In genomic region chr3:190566043-190566933, GRCh38 we compare ENCODE assay signal across 8 cellular contexts. TPM values are rescaled to one million over a fixed set of nuclear protein-coding genes. Genes with fewer than 3 reads are reported as not detected.
DNase-seq lines count a peak whose midpoint lies in the region; TF ChIP-seq lines count a peak whose summit lies in the region.

No MANE protein-coding gene starts in this region.

- DNase-seq in stimulated activated naive CD4-positive, alpha-beta T cell treated with Interleukin-2 at 50 U/mL for 16 hours (lab: John Stamatoyannopoulos, UW), result peak; percentile 49
- no peak for DNase-seq in stimulated activated naive CD4-positive, alpha-beta T cell (lab: John Stamatoyannopoulos, UW)
- DNase-seq in RWPE1 (ENCODE audit: low spot score), result peak; percentile 93
- peak; percentile 99 for DNase-seq in astrocyte of the spinal cord (ENCODE audit: low read depth, low spot score)
- peak; percentile 25 for DNase-seq in inferior parietal cortex (ENCODE audit: extremely low spot score)
- peak in 3 of 4 experiments; percentile 21 to 64 (median 36) for DNase-seq in stimulated activated CD4-positive, alpha-beta T cell treated with anti-CD3 and anti-CD28 coated beads, Interleukin-1b, Interleukin-23, amount 100 ng/mL, for 24 hours (ENCODE audit: low read depth in 4 of 4, low spot score in 1 of 4)
- no peak for DNase-seq in CD4-positive, alpha-beta memory T cell
- DNase-seq in NCI-H748 treated with DMSO at 0.1 percent for 48 hours (lab: John Stamatoyannopoulos, UW), result no peak

- H3K4me3 ChIP-seq in astrocyte of the spinal cord (ENCODE audit: low read depth, low read length), result no peak overlapping the region
- no peak overlapping the region for H3K4me3 ChIP-seq in CD4-positive, alpha-beta memory T cell (ENCODE audit: low read length in 2 of 2)

- POLR2A ChIA-PET in RWPE1 (lab: Yijun Ruan, JAX; ENCODE audit: low non-redundant PET), result interaction anchor here (0.9 kb wide), 1 partner anchor 11 kb away, joined by 4 read pairs; no protein-coding TSS in a partner anchor
- POLR2A ChIA-PET in CD4-positive, alpha-beta memory T cell (lab: Charles Lee; ENCODE audit: partially characterized antibody), result no interaction called here

- no peak overlapping the region for H3K4me3 Mint-ChIP-seq in CD4-positive, alpha-beta memory T cell

- CTCF ChIA-PET in RWPE1 (lab: Yijun Ruan, JAX), result no interaction called here
- CTCF ChIA-PET in CD4-positive, alpha-beta memory T cell (lab: Charles Lee; ENCODE audit: partially characterized antibody), result no interaction called here

- H3K27me3 Mint-ChIP-seq in CD4-positive, alpha-beta memory T cell, result no peaks in the 10 kb centered on the region

- TF ChIP-seq CTCF in RWPE1 (conservative IDR thresholded peaks at IDR 0.05; ENCODE audit: low read depth), result no peak
- no peak for TF ChIP-seq CTCF in astrocyte of the spinal cord (IDR thresholded peaks at IDR 0.05; ENCODE audit: low read depth, low read length)

- H3K36me3 ChIP-seq in CD4-positive, alpha-beta memory T cell (ENCODE audit: insufficient read depth, low read length), result peaks cover 4% of the 10 kb centered on the region

- in situ Hi-C loops in astrocyte of the spinal cord (cut with HindIII; ENCODE audit: low sequenced_read_pairs), result no loop called here

- peaks cover 0 to 2% (median 0%) of the 10 kb centered on the region in 8 donors for H3K9me3 Mint-ChIP-seq in CD4-positive, alpha-beta memory T cell

- H3K27me3 ChIP-seq in CD4-positive, alpha-beta memory T cell (ENCODE audit: insufficient read depth, low read length), result no peaks in the 10 kb centered on the region

- intact Hi-C loops in CD4-positive, alpha-beta memory T cell (cut with micrococcal nuclease), result no loop called here

- H3K36me3 Mint-ChIP-seq in CD4-positive, alpha-beta memory T cell, result peaks cover 27 to 42% of the 10 kb centered on the region in 2 donors

- no peaks in the 10 kb centered on the region for H3K9me3 ChIP-seq in CD4-positive, alpha-beta memory T cell (ENCODE audit: control insufficient read depth in 1 of 2, low read length in 2 of 2)

- H3K4me1 ChIP-seq in CD4-positive, alpha-beta memory T cell (ENCODE audit: insufficient read depth, low read length), result no peaks in the 10 kb centered on the region

- peaks cover 4 to 8% (median 5%) of the 10 kb centered on the region in 4 donors for H3K4me1 Mint-ChIP-seq in CD4-positive, alpha-beta memory T cell

- peak overlapping the region; percentile 37; the same call in 1 of the 2 replicates for H3K27ac ChIP-seq in RWPE1
- H3K27ac ChIP-seq in CD4-positive, alpha-beta memory T cell (ENCODE audit: low read depth, low read length), result no peak overlapping the region

- no peak overlapping the region for H3K27ac Mint-ChIP-seq in CD4-positive, alpha-beta memory T cell

RNA-seq across cellular contexts. Expression of gene IL1RAP, which starts 52.4 kb away (rescaled TPM):
- total RNA-seq in CD4-positive, alpha-beta memory T cell, result 10 to 100 TPM; 11.0 to 14.6 TPM
- 1 to 10 TPM; 4.1 to 5.4 TPM for polyA plus RNA-seq in CD4-positive, alpha-beta memory T cell

Comparison
In these comparisons a context has a peak if more than half of its experiments do, and no peak if none do; other contexts are left out.
1. DNase-seq: peak in stimulated activated naive CD4-positive, alpha-beta T cell treated with Interleukin-2 at 50 U/mL for 16 hours (single experiment), RWPE1 (single experiment), astrocyte of the spinal cord (single experiment), inferior parietal cortex (single experiment) and stimulated activated CD4-positive, alpha-beta T cell treated with anti-CD3 and anti-CD28 coated beads, Interleukin-1b, Interleukin-23, amount 100 ng/mL, for 24 hours (3 of 4); none in stimulated activated naive CD4-positive, alpha-beta T cell (0 of 6), CD4-positive, alpha-beta memory T cell (0 of 5) and NCI-H748 treated with DMSO at 0.1 percent for 48 hours (single experiment).